7 cellular contexts compared by ENCODE assay signal in the genomic region with DNA sequence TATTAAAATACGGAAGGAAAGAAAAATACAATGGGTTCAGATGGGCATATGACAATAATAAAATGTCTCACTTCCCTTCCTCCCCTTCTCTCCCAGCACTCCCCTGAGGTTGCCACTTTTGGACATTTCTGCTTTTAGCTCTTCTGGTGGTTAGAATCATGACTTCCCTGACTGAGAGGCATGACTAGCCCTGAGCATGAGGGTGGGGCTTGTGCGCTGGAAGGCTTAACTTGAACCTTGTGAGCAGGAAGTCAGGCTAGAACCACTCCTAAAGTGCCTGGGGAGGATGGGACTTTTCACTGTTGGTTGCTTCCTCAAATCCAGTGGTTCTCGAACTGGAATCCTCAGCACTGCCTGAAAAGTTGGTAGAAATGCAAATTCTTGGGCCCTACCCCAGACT. TPM values are rescaled to one million over a fixed set of nuclear protein-coding genes. Genes with fewer than 3 reads are reported as not detected.
DNase-seq lines count a peak whose midpoint lies in the region; ATAC-seq, FAIRE-seq and TF ChIP-seq lines count a peak whose summit lies in the region.

No MANE protein-coding gene starts in this region.

- no peak overlapping the region for H3K4ac ChIP-seq in H1 (replicated peaks; ENCODE audit: insufficient read length, low read depth, low read length)

- H3K18ac ChIP-seq in H1 (ENCODE audit: extremely low read depth, low read length): no peak overlapping the region

- H3K4me3 Mint-ChIP-seq in stimulated activated naive B cell treated with anti-CD40 and anti-IgM and Interleukin-4, amounts not matched to agents 10 μg/mL and 1 μg/mL and 100 μg/mL, for 72 hours: peak overlapping the region; percentile 34 to 65

- H2BK12ac ChIP-seq in H1 (ENCODE audit: low read depth, low read length): no peak overlapping the region

- H3K9ac ChIP-seq in H1 (replicated peaks in 1 of 4; ENCODE audit: extremely low read depth in 1 of 4, low read depth in 3 of 4, low read length in 3 of 4): no peak overlapping the region

- no peak overlapping the region for H4K5ac ChIP-seq in H1 (ENCODE audit: insufficient read length, low read depth, low read length)

- TF ChIP-seq POLR2A in H1 (IDR thresholded peaks at IDR 0.05; ENCODE audit: control extremely low read depth in 1 of 2, low read depth in 2 of 2, low read length in 2 of 2): no peak

- no peaks in the 10 kb centered on the region for H3K27me3 ChIP-seq in H1 (replicated peaks in 1 of 4; ENCODE audit: control insufficient read depth in 3 of 4, extremely low read depth in 1 of 4, insufficient read depth in 3 of 4, low read length in 3 of 4)

- no peaks in the 10 kb centered on the region for H3K4me1 ChIP-seq in H1 (replicated peaks in 1 of 4; ENCODE audit: control insufficient read depth in 3 of 4, insufficient read depth in 4 of 4, low read length in 3 of 4)

- no peaks in the 10 kb centered on the region for H3K23me2 ChIP-seq in H1 (ENCODE audit: low read depth, low read length)

- POLR2A ChIA-PET in H1 (lab: Charles Lee; ENCODE audit: partially characterized antibody): interaction anchor here (1.1 kb wide), 1 partner anchor 72 kb away, joined by 3 read pairs; a partner anchor contains a TSS

- peaks cover 0 to 3% of the 10 kb centered on the region in 2 donors for H3K36me3 Mint-ChIP-seq in stimulated activated naive B cell treated with anti-CD40 and anti-IgM and Interleukin-4, amounts not matched to agents 10 μg/mL and 1 μg/mL and 100 μg/mL, for 72 hours

- peak overlapping the region; percentile 95 for H2AFZ ChIP-seq in H1 (ENCODE audit: low read length)

- no peak overlapping the region for H3K56ac ChIP-seq in H1 (replicated peaks; ENCODE audit: insufficient read length, low read depth, low read length)

- H3K36me3 ChIP-seq in H1 (ENCODE audit: control insufficient read depth in 2 of 4, insufficient read depth in 4 of 4, low read length in 3 of 4): no peaks in the 10 kb centered on the region

- no peak overlapping the region for H3K23ac ChIP-seq in H1 (ENCODE audit: insufficient read length)

- DNase-seq in MV-4-11 (lab: John Stamatoyannopoulos, UW) (peak; percentile 99), H1 (ENCODE audit: low read depth in 1 of 2, low spot score in 2 of 2) (no peak), occipital lobe (lab: John Stamatoyannopoulos, UW) (no peak), NCI-H345 treated with DMSO at 0.1 percent for 48 hours (lab: John Stamatoyannopoulos, UW; ENCODE audit: unreplicated experiment) (no peak)
- peak; percentile 82 for DNase-seq in stimulated activated naive B cell treated with anti-CD40 and anti-IgM and Interleukin-4, amounts not matched to agents 10 μg/mL and 1 μg/mL and 100 μg/mL, for 72 hours

- ATAC-seq in GM18873 (IDR thresholded peaks at IDR 0.05; ENCODE audit: low FRiP score, unreplicated experiment) (peak; percentile 71), HG02623 (IDR thresholded peaks at IDR 0.05; ENCODE audit: unreplicated experiment) (peak; percentile 75)
- peak; percentile 82 to 84 for ATAC-seq in stimulated activated naive B cell treated with anti-CD40 and anti-IgM and Interleukin-4, amounts not matched to agents 10 μg/mL and 1 μg/mL and 100 μg/mL, for 72 hours (replicated peaks)

- H4K20me1 ChIP-seq in H1 (replicated peaks in 1 of 2; ENCODE audit: control insufficient read depth in 1 of 2, insufficient read depth in 2 of 2, low read length in 2 of 2): no peaks in the 10 kb centered on the region

- H3K27ac ChIP-seq in H1 (ENCODE audit: low read depth, low read length): no peak overlapping the region

- H3K79me2 ChIP-seq in H1 (ENCODE audit: control insufficient read depth in 1 of 2, insufficient read depth in 2 of 2, low read length in 2 of 2): no peaks in the 10 kb centered on the region

- no peak overlapping the region for H2BK5ac ChIP-seq in H1 (ENCODE audit: low read depth, low read length)

- H3K9me3 Mint-ChIP-seq in stimulated activated naive B cell treated with anti-CD40 and anti-IgM and Interleukin-4, amounts not matched to agents 10 μg/mL and 1 μg/mL and 100 μg/mL, for 72 hours: peaks cover 0 to 5% of the 10 kb centered on the region in 2 donors

- H3K27ac Mint-ChIP-seq in stimulated activated naive B cell treated with anti-CD40 and anti-IgM and Interleukin-4, amounts not matched to agents 10 μg/mL and 1 μg/mL and 100 μg/mL, for 72 hours: peak overlapping the region; percentile 95

- no peaks in the 10 kb centered on the region for H3K27me3 Mint-ChIP-seq in stimulated activated naive B cell treated with anti-CD40 and anti-IgM and Interleukin-4, amounts not matched to agents 10 μg/mL and 1 μg/mL and 100 μg/mL, for 72 hours

- no peak overlapping the region for H3K4me3 ChIP-seq in H1 (ENCODE audit: extremely low read depth in 1 of 4, insufficient read depth in 2 of 4, low read depth in 3 of 4, low read length in 4 of 4)

- H2BK120ac ChIP-seq in H1 (replicated peaks; ENCODE audit: low read depth, low read length): no peak overlapping the region

- no peak overlapping the region for H3K4me2 ChIP-seq in H1 (ENCODE audit: insufficient read depth in 1 of 2, low read depth in 2 of 2, low read length in 2 of 2)

- FAIRE-seq in H1 (lab: Jason Lieb, UNC): no peak

- peaks cover 57 to 90% of the 10 kb centered on the region in 2 donors for H3K4me1 Mint-ChIP-seq in stimulated activated naive B cell treated with anti-CD40 and anti-IgM and Interleukin-4, amounts not matched to agents 10 μg/mL and 1 μg/mL and 100 μg/mL, for 72 hours

- whole genome bisulfite sequencing in H1 (ENCODE audit: extremely low coverage in 1 of 2, insufficient coverage in 1 of 2, insufficient read length in 1 of 2, insufficient replicate concordance in 2 of 2, low coverage in 1 of 2, low lambda C conversion rate in 2 of 2, missing lambda C conversion rate in 1 of 2), 2 experiments: 92% methylated on average over 3 of the region's 3 CpGs; no CpG with 5 or more reads in 1 of the 2 experiments

- H2BK20ac ChIP-seq in H1 (ENCODE audit: low read length): no peak overlapping the region

- H3K9me3 ChIP-seq in H1 (ENCODE audit: insufficient read depth in 2 of 2, low read depth in 1 of 2, low read length in 1 of 2): no peaks in the 10 kb centered on the region

- no peak overlapping the region for H4K91ac ChIP-seq in H1 (replicated peaks; ENCODE audit: insufficient read length, low read length)

- CTCF ChIA-PET in H1 (lab: Charles Lee; ENCODE audit: partially characterized antibody): interaction anchor here (0.6 to 1.9 kb wide), 8 partner anchors 8 to 443 kb away, joined by 3 to 10 read pairs (median 3); no protein-coding TSS in a partner anchor

- H4K8ac ChIP-seq in H1 (ENCODE audit: extremely low read depth, insufficient read depth, low read length): no peak overlapping the region; the same call in 1 of the 2 replicates

- no peak for TF ChIP-seq CTCF in H1 (IDR thresholded peaks at IDR 0.05; ENCODE audit: control extremely low read depth in 1 of 3, insufficient read depth in 1 of 3, low read depth in 1 of 3, low read length in 3 of 3)

- H3K14ac ChIP-seq in H1 (ENCODE audit: insufficient read length): no peak overlapping the region

- TF ChIP-seq RAD21 in H1 (IDR thresholded peaks at IDR 0.05 in 1 of 2, conservative IDR thresholded peaks at IDR 0.05 in 1 of 2; ENCODE audit: low read depth in 2 of 2, low read length in 2 of 2): no peak

- no peak overlapping the region for H2AK5ac ChIP-seq in H1 (ENCODE audit: low read depth, low read length)

- no peaks in the 10 kb centered on the region for H3K79me1 ChIP-seq in H1 (ENCODE audit: low read depth, low read length)

- no peak overlapping the region; the same call in 1 of the 2 replicates for H2BK15ac ChIP-seq in H1 (ENCODE audit: low read length)

- TF ChIP-seq EP300 in H1 (IDR thresholded peaks at IDR 0.05; ENCODE audit: borderline replicate concordance in 1 of 2, low read depth in 2 of 2, low read length in 2 of 2): no peak

TF ChIP-seq in H1, 55 proteins besides CTCF, POLR2A, EP300 and RAD21 (continues in another document):
- TF ChIP-seq CEBPB (IDR thresholded peaks at IDR 0.05; ENCODE audit: low read depth, low read length): no peak
- TF ChIP-seq, protein P1, sequence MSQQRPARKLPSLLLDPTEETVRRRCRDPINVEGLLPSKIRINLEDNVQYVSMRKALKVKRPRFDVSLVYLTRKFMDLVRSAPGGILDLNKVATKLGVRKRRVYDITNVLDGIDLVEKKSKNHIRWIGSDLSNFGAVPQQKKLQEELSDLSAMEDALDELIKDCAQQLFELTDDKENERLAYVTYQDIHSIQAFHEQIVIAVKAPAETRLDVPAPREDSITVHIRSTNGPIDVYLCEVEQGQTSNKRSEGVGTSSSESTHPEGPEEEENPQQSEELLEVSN (IDR thresholded peaks at IDR 0.05): no peak
- no peak for TF ChIP-seq GTF2F1 (IDR thresholded peaks at IDR 0.05; ENCODE audit: borderline replicate concordance, low read depth, low read length)
- TF ChIP-seq TCF12 (IDR thresholded peaks at IDR 0.05; ENCODE audit: low read depth, low read length): no peak
- TF ChIP-seq BRCA1 (IDR thresholded peaks at IDR 0.05; ENCODE audit: low read depth, low read length): no peak
- no peak for TF ChIP-seq SRF (IDR thresholded peaks at IDR 0.05; ENCODE audit: low read depth, low read length)

RNA-seq across cellular contexts. Expression of a gene that starts 19.7 kb away (rescaled TPM):
- total RNA-seq in H1 (2021; fragmentation: NEBNext Ultra II Directional; extraction: Animal tissue kit (Norgen Biotek cat#: 25700)): 0.42 and 1.2 TPM in 2 replicates
- polyA plus RNA-seq in H1 (2011; rRNA removed): 1.00 and 2.4 TPM in 2 replicates
- polyA plus RNA-seq in H1 (2011; cell fraction: cytosol; rRNA removed): 2.1 TPM
- polyA plus RNA-seq in H1 (2011; cell fraction: nucleus; rRNA removed): 2.7 TPM
- 0.89 to 1.3 TPM (median 1.00 TPM) in 4 replicates for polyA plus RNA-seq in H1 (2012, experiment 1 of 2)
- 0.51 TPM for polyA plus RNA-seq in H1 (2012, experiment 2 of 2)
- 0.87 TPM for polyA plus RNA-seq in H1 (2013, experiment 1 of 2)
- polyA plus RNA-seq in H1 (2013, experiment 2 of 2): 0.94 TPM
- 1.3 and 5.8 TPM in 2 replicates for polyA minus RNA-seq in H1 (2011; rRNA and poly(A)+ RNA removed)
- not detected for polyA minus RNA-seq in H1 (2011; cell fraction: cytosol; rRNA and poly(A)+ RNA removed)
- polyA minus RNA-seq in H1 (2011; cell fraction: nucleus; rRNA and poly(A)+ RNA removed): 7.4 TPM
- total RNA-seq in occipital lobe: 2.0 TPM

Comparison
In these comparisons a context has a peak if more than half of its experiments do, and no peak if none do; other contexts are left out.
1. DNase-seq: peak in MV-4-11 (single experiment) and stimulated activated naive B cell treated with anti-CD40 and anti-IgM and Interleukin-4, amounts not matched to agents 10 μg/mL and 1 μg/mL and 100 μg/mL, for 72 hours (single experiment); none in H1 (0 of 2), occipital lobe (single experiment) and NCI-H345 treated with DMSO at 0.1 percent for 48 hours (single experiment).
2. Peak in every context shown above with its lines, with median percentiles within 50 percentile points of each other: ATAC-seq.